30 cellular contexts compared by ENCODE assay signal in genomic region chr20:61435184-61435822, GRCh38.
A peak's percentile ranks its signal among the peaks of the same experiment; 100 is the strongest.
DNase-seq lines count a peak whose midpoint lies in the region; ATAC-seq and TF ChIP-seq lines count a peak whose summit lies in the region.
"Had no signal": no experiment of that assay in that cellular context is flagged by ENCODE, and none has a peak within 500 bp of the region (broad histone marks: within the 10 kb centered on the region; RNA-seq: fewer than 3 reads in every experiment).

No MANE protein-coding gene starts in this region.

- DNase-seq in H7 (peak; percentile 50), RPMI8226 (peak; percentile 78), iPS DF 6.9 (ENCODE audit: low read depth, low spot score) (no peak), progenitor cell of endocrine pancreas (ENCODE audit: low spot score, unreplicated experiment) (no peak), ACHN (no peak), NK-92 (lab: John Stamatoyannopoulos, UW; ENCODE audit: unreplicated experiment) (no peak)
- DNase-seq: activated CD4-positive, alpha-beta T cell treated with anti-CD3 and anti-CD28 coated beads for 48 hours; amniotic stem cell; GF-D8; MV-4-11; NCI-H1436 treated with DMSO at 0.1 percent for 48 hours; NCI-H2081 treated with DMSO at 0.1 percent for 48 hours; NCI-H526 treated with DMSO at 0.1 percent for 48 hours; right lobe of liver; SJCRH30; stimulated activated CD4-positive, alpha-beta T cell treated with anti-CD3 and anti-CD28 coated beads, Interleukin-4, amount 100 ng/mL, for 1 hour; stomach; T1000; uterus; WERI-Rb-1 had no signal

- H3K36me3 Mint-ChIP-seq in progenitor cell of endocrine pancreas (ENCODE audit: insufficient read depth): no peaks in the 10 kb centered on the region
- H3K36me3 Mint-ChIP-seq: activated naive CD4-positive, alpha-beta T cell treated with anti-CD3 and anti-CD28 coated beads, Interleukin-2, amount 50 U/mL, for 24 hours; IgD-negative memory B cell; memory B cell had no signal

- no peak for TF ChIP-seq CTCF in progenitor cell of endocrine pancreas (IDR thresholded peaks at IDR 0.05; ENCODE audit: unreplicated experiment)

- H3K27ac Mint-ChIP-seq in progenitor cell of endocrine pancreas: peak overlapping the region; percentile 48
- H3K27ac Mint-ChIP-seq: activated naive CD4-positive, alpha-beta T cell treated with anti-CD3 and anti-CD28 coated beads, Interleukin-2, amount 50 U/mL, for 24 hours; activated T-helper 17 cell treated with anti-CD3 and anti-CD28 coated beads, Interleukin-2, amount 50 U/mL, for 72 hours; IgD-negative memory B cell; memory B cell had no signal

- no peaks in the 10 kb centered on the region for H3K9me3 ChIP-seq in iPS DF 6.9 (ENCODE audit: control insufficient read depth, insufficient read depth, low read length)
- H3K9me3 ChIP-seq: breast epithelium, Peyer's patch, prostate gland, right lobe of liver, SJCRH30, stomach, uterus had no signal

- WGBS in iPS DF 6.9 (ENCODE audit: insufficient coverage, insufficient read length): no CpG with 5 or more reads among the region's 15 CpGs

- H3K27ac ChIP-seq in iPS DF 6.9 (ENCODE audit: low read length): peak overlapping the region; percentile 98
- H3K27ac ChIP-seq: breast epithelium, C4-2B, Peyer's patch, prostate gland, right lobe of liver, SJCRH30, stomach, uterus, WERI-Rb-1 had no signal

- H3K4me1 Mint-ChIP-seq in progenitor cell of endocrine pancreas (ENCODE audit: low read depth): peaks cover 20% of the 10 kb centered on the region
- H3K4me1 Mint-ChIP-seq: activated naive CD4-positive, alpha-beta T cell treated with anti-CD3 and anti-CD28 coated beads, Interleukin-2, amount 50 U/mL, for 24 hours; activated T-helper 17 cell treated with anti-CD3 and anti-CD28 coated beads, Interleukin-2, amount 50 U/mL, for 72 hours; IgD-negative memory B cell; memory B cell had no signal

- ATAC-seq in GM18519 (IDR thresholded peaks at IDR 0.05; ENCODE audit: low FRiP score, unreplicated experiment): no peak
- ATAC-seq: activated T-helper 17 cell treated with anti-CD3 and anti-CD28 coated beads, Interleukin-2, amount 50 U/mL, for 72 hours; left lobe of liver had no signal

- peaks cover 19% of the 10 kb centered on the region for H3K4me1 ChIP-seq in iPS DF 6.9 (ENCODE audit: control insufficient read depth, insufficient read depth, low read length)
- H3K4me1 ChIP-seq: breast epithelium, Peyer's patch, prostate gland, right lobe of liver, stomach, uterus had no signal

- H3K27me3 ChIP-seq in H7 (ENCODE audit: control insufficient read depth, insufficient read depth, low read length): no peaks in the 10 kb centered on the region
- no peaks in the 10 kb centered on the region for H3K27me3 ChIP-seq in iPS DF 6.9 (ENCODE audit: control insufficient read depth, insufficient read depth, low read length)
- H3K27me3 ChIP-seq: Peyer's patch, right lobe of liver, uterus had no signal

- H3K4me3 ChIP-seq in H7 (ENCODE audit: insufficient read depth, low read depth, low read length): no peak overlapping the region
- no peak overlapping the region for H3K4me3 ChIP-seq in iPS DF 6.9 (ENCODE audit: low read length)
- H3K4me3 ChIP-seq: breast epithelium, Peyer's patch, prostate gland, right lobe of liver, SJCRH30, stomach, uterus had no signal

- H3K9me3 Mint-ChIP-seq in progenitor cell of endocrine pancreas (ENCODE audit: low read depth): no peaks in the 10 kb centered on the region
- H3K9me3 Mint-ChIP-seq: activated naive CD4-positive, alpha-beta T cell treated with anti-CD3 and anti-CD28 coated beads, Interleukin-2, amount 50 U/mL, for 24 hours had no signal

- no peak overlapping the region for H3K4me3 Mint-ChIP-seq in progenitor cell of endocrine pancreas (ENCODE audit: low read depth)
- H3K4me3 Mint-ChIP-seq: activated naive CD4-positive, alpha-beta T cell treated with anti-CD3 and anti-CD28 coated beads, Interleukin-2, amount 50 U/mL, for 24 hours; activated T-helper 17 cell treated with anti-CD3 and anti-CD28 coated beads, Interleukin-2, amount 50 U/mL, for 72 hours; memory B cell had no signal

- in situ Hi-C loops in ACHN (cut with HindIII; ENCODE audit: low pct_ligation_motif_present, low pct_unique_long_range_greater_than_20kb, low sequenced_read_pairs): no loop called here

- H3K36me3 ChIP-seq in H7 (replicated peaks; ENCODE audit: control insufficient read depth, insufficient read depth, low read length): no peaks in the 10 kb centered on the region
- H3K36me3 ChIP-seq in iPS DF 6.9 (ENCODE audit: control insufficient read depth, insufficient read depth, low read length): no peaks in the 10 kb centered on the region
- H3K36me3 ChIP-seq: breast epithelium, Peyer's patch, prostate gland, right lobe of liver, SJCRH30, stomach, uterus, WERI-Rb-1 had no signal

- H3K27me3 Mint-ChIP-seq in progenitor cell of endocrine pancreas: peaks cover 36% of the 10 kb centered on the region
- H3K27me3 Mint-ChIP-seq: IgD-negative memory B cell, memory B cell had no signal

Comparison
In these comparisons a context has a peak if more than half of its experiments do, and no peak if none do; other contexts are left out.
1. DNase-seq: peak in H7 (single experiment) and RPMI8226 (single experiment); none in iPS DF 6.9 (single experiment), progenitor cell of endocrine pancreas (single experiment), ACHN (single experiment) and NK-92 (single experiment).